Comparison of ENCODE assay signal across 12 cellular contexts in the genomic region with DNA sequence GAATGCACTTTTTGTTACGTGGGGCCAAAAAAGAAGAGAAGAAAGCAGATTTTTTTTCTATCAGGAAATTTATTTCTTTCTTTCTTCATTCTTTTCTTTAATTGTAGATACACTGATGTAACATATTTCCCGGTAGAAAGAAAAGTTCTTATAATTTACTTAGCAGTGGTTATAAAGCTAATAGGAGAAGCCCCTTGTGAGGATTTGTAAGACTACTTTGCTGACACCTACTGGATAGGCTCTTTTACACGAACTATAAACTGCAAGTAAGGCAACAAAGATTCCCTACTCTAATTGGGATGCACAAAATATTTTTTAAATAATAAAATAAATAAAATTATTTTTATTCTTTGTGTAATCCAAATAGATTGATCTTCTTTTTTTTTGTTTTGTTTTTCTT.
A peak's percentile ranks its signal among the peaks of the same experiment; 100 is the strongest.
DNase-seq lines count a peak whose midpoint lies in the region; ATAC-seq and TF ChIP-seq lines count a peak whose summit lies in the region.
"Had no signal": no experiment of that assay in that cellular context is flagged by ENCODE, and none has a peak within 500 bp of the region (broad histone marks: within the 10 kb centered on the region; RNA-seq: fewer than 3 reads in every experiment).

No MANE protein-coding gene starts in this region.

- H3K27ac ChIP-seq in right lobe of liver (no peak overlapping the region), right atrium auricular region (no peak overlapping the region), ovary (no peak overlapping the region)
- H3K27ac ChIP-seq: Peyer's patch, psoas muscle, transverse colon had no signal

- TF ChIP-seq POLR2A in right lobe of liver (IDR thresholded peaks at IDR 0.05) (no peak), ovary (IDR thresholded peaks at IDR 0.05) (no peak)

- no peaks in the 10 kb centered on the region for H3K27me3 Mint-ChIP-seq in brain
- H3K27me3 Mint-ChIP-seq in activated T-helper 17 cell treated with anti-CD3 and anti-CD28 coated beads, Interleukin-2, amount 50 U/mL, for 72 hours: no peaks in the 10 kb centered on the region
- H3K27me3 Mint-ChIP-seq: activated naive CD8-positive, alpha-beta T cell treated with anti-CD3 and anti-CD28 coated beads for 36 hours had no signal

- H3K9me3 ChIP-seq in right lobe of liver: no peaks in the 10 kb centered on the region
- H3K9me3 ChIP-seq in right atrium auricular region: no peaks in the 10 kb centered on the region
- no peaks in the 10 kb centered on the region for H3K9me3 ChIP-seq in ovary
- H3K9me3 ChIP-seq: Peyer's patch, psoas muscle, transverse colon had no signal

- peaks cover 0 to 3% (median 0%) of the 10 kb centered on the region in 5 experiments for H3K9me3 Mint-ChIP-seq in brain
- peaks cover 8% of the 10 kb centered on the region for H3K9me3 Mint-ChIP-seq in activated T-helper 17 cell treated with anti-CD3 and anti-CD28 coated beads, Interleukin-2, amount 50 U/mL, for 72 hours

- intact Hi-C loops in right lobe of liver (cut with DNase I) (no loop called here), ovary (cut with DNase I) (no loop called here)

- no peak overlapping the region for H3K4me3 Mint-ChIP-seq in brain
- no peak overlapping the region for H3K4me3 Mint-ChIP-seq in activated T-helper 17 cell treated with anti-CD3 and anti-CD28 coated beads, Interleukin-2, amount 50 U/mL, for 72 hours
- H3K4me3 Mint-ChIP-seq: activated naive CD8-positive, alpha-beta T cell treated with anti-CD3 and anti-CD28 coated beads for 36 hours had no signal

- peak; percentile 20 to 51 for TF ChIP-seq CTCF in brain (conservative IDR thresholded peaks at IDR 0.05)
- peak; percentile 18 to 34 (median 24) for TF ChIP-seq CTCF in right lobe of liver (IDR thresholded peaks at IDR 0.05)
- TF ChIP-seq CTCF in right atrium auricular region (IDR thresholded peaks at IDR 0.05): no peak
- TF ChIP-seq CTCF in ovary (IDR thresholded peaks at IDR 0.05): no peak

- H3K27me3 ChIP-seq in right lobe of liver: no peaks in the 10 kb centered on the region
- no peaks in the 10 kb centered on the region for H3K27me3 ChIP-seq in right atrium auricular region
- H3K27me3 ChIP-seq in ovary: no peaks in the 10 kb centered on the region
- H3K27me3 ChIP-seq: Peyer's patch, transverse colon had no signal

- WGBS in right lobe of liver (ENCODE audit: insufficient coverage, low coverage, low lambda C conversion rate, missing lambda C conversion rate): 24% methylated on average over 3 of the region's 3 CpGs
- WGBS in ovary, 3 donors: 42 to 49% (median 44%) methylated on average over 3 of the region's 3 CpGs

- ATAC-seq in right lobe of liver (peak in 1 of 4 donors; percentile 34), HG03439 (IDR thresholded peaks at IDR 0.05; ENCODE audit: unreplicated experiment) (no peak)
- no peak for ATAC-seq in activated T-helper 17 cell treated with anti-CD3 and anti-CD28 coated beads, Interleukin-2, amount 50 U/mL, for 72 hours (replicated peaks)
- ATAC-seq: psoas muscle had no signal

- TF ChIP-seq EP300 in ovary (IDR thresholded peaks at IDR 0.05): no peak

- DNase-seq in EL: peak; percentile 51
- DNase-seq in NCI-H2227 (lab: John Stamatoyannopoulos, UW; ENCODE audit: unreplicated experiment): peak; percentile 8
- no peak for DNase-seq in right lobe of liver
- DNase-seq in right atrium auricular region (ENCODE audit: low spot score): no peak
- no peak for DNase-seq in ovary
- DNase-seq: activated naive CD8-positive, alpha-beta T cell treated with anti-CD3 and anti-CD28 coated beads for 36 hours; Peyer's patch; psoas muscle; transverse colon had no signal

- no peaks in the 10 kb centered on the region for H3K36me3 Mint-ChIP-seq in brain
- no peaks in the 10 kb centered on the region for H3K36me3 Mint-ChIP-seq in activated T-helper 17 cell treated with anti-CD3 and anti-CD28 coated beads, Interleukin-2, amount 50 U/mL, for 72 hours (ENCODE audit: low read depth)
- H3K36me3 Mint-ChIP-seq: activated naive CD8-positive, alpha-beta T cell treated with anti-CD3 and anti-CD28 coated beads for 36 hours had no signal

- no peak overlapping the region for H3K4me3 ChIP-seq in right lobe of liver
- H3K4me3 ChIP-seq in right atrium auricular region: no peak overlapping the region
- no peak overlapping the region for H3K4me3 ChIP-seq in ovary
- H3K4me3 ChIP-seq: Peyer's patch, psoas muscle, transverse colon had no signal

- H3K36me3 ChIP-seq in right lobe of liver: no peaks in the 10 kb centered on the region
- no peaks in the 10 kb centered on the region for H3K36me3 ChIP-seq in right atrium auricular region
- no peaks in the 10 kb centered on the region for H3K36me3 ChIP-seq in ovary
- H3K36me3 ChIP-seq: Peyer's patch, transverse colon had no signal

- peak overlapping the region in 1 of 5 experiments; percentile 73 for H3K27ac Mint-ChIP-seq in brain
- no peak overlapping the region for H3K27ac Mint-ChIP-seq in activated T-helper 17 cell treated with anti-CD3 and anti-CD28 coated beads, Interleukin-2, amount 50 U/mL, for 72 hours
- H3K27ac Mint-ChIP-seq: activated naive CD8-positive, alpha-beta T cell treated with anti-CD3 and anti-CD28 coated beads for 36 hours had no signal

- H3K4me1 ChIP-seq in right lobe of liver (no peaks in the 10 kb centered on the region), right atrium auricular region (no peaks in the 10 kb centered on the region), ovary (ENCODE audit: insufficient read depth) (no peaks in the 10 kb centered on the region)
- H3K4me1 ChIP-seq: Peyer's patch, psoas muscle, transverse colon had no signal

- H3K4me1 Mint-ChIP-seq in brain: no peaks in the 10 kb centered on the region
- no peaks in the 10 kb centered on the region for H3K4me1 Mint-ChIP-seq in activated T-helper 17 cell treated with anti-CD3 and anti-CD28 coated beads, Interleukin-2, amount 50 U/mL, for 72 hours
- H3K4me1 Mint-ChIP-seq: activated naive CD8-positive, alpha-beta T cell treated with anti-CD3 and anti-CD28 coated beads for 36 hours had no signal

Comparison
In these comparisons a context has a peak if more than half of its experiments do, and no peak if none do; other contexts are left out.
1. DNase-seq: peak in EL (single experiment) and NCI-H2227 (single experiment); none in right lobe of liver (0 of 3), right atrium auricular region (single experiment) and ovary (0 of 5).
2. CTCF ChIP-seq: peak in brain (2 of 2) and right lobe of liver (4 of 4); none in right atrium auricular region (0 of 2) and ovary (0 of 3).